Comparison of ENCODE assay signal across 13 cellular contexts in genomic region chr20:56925696-56926101, GRCh38.
DNase-seq lines count a peak whose midpoint lies in the region; ATAC-seq lines count a peak whose summit lies in the region.
"Had no signal": no experiment of that assay in that cellular context is flagged by ENCODE, and none has a peak within 500 bp of the region (broad histone marks: within the 10 kb centered on the region; RNA-seq: fewer than 3 reads in every experiment).

No MANE protein-coding gene starts in this region.

- H3K4me3 ChIP-seq in esophagus (ENCODE audit: low read depth in 1 of 2, low read length in 2 of 2): peak overlapping the region; percentile 31 to 34
- H3K4me3 ChIP-seq in neuron (ENCODE audit: low read length): no peak overlapping the region

- peak overlapping the region; percentile 10 for H2AFZ ChIP-seq in neuron (ENCODE audit: low read depth, low read length)

- peaks cover 0 to 8% of the 10 kb centered on the region in 2 donors for H3K27me3 ChIP-seq in esophagus (ENCODE audit: control insufficient read depth in 1 of 2, insufficient read depth in 2 of 2, low read length in 2 of 2)
- H3K27me3 ChIP-seq in neuron (ENCODE audit: insufficient read depth, low read length): peaks cover 63% of the 10 kb centered on the region

- H3K4me1 ChIP-seq in esophagus (ENCODE audit: control insufficient read depth in 2 of 2, insufficient read depth in 2 of 2, low read length in 1 of 2): peaks cover 6 to 11% of the 10 kb centered on the region in 2 donors
- peaks cover 19% of the 10 kb centered on the region for H3K4me1 ChIP-seq in neuron (ENCODE audit: insufficient read depth, low read length)

- DNase-seq in G401 (ENCODE audit: low spot score) (peak; percentile 60), NCI-H345 treated with DMSO at 0.1 percent for 48 hours (lab: John Stamatoyannopoulos, UW; ENCODE audit: unreplicated experiment) (peak; percentile 14), Ammon's horn (ENCODE audit: low spot score) (no peak), COR-L47 (lab: John Stamatoyannopoulos, UW) (no peak)
- DNase-seq in central memory CD4-positive, alpha-beta T cell: no peak
- DNase-seq: CD8-positive, alpha-beta memory T cell; naive thymus-derived CD8-positive, alpha-beta T cell; NCI-H1105 treated with DMSO at 0.1 percent for 48 hours; Peyer's patch; stimulated activated CD4-positive, alpha-beta T cell treated with anti-CD3 and anti-CD28 coated beads, Interleukin-2, amount 100 ng/mL, for 48 hours had no signal

- 5 to 7% methylated on average over 25 to 28 of the region's 28 CpGs for WGBS in esophagus, 2 donors

- in situ Hi-C loops in G401 (cut with HindIII; ENCODE audit: low sequenced_read_pairs): no loop called here

- H3K36me3 ChIP-seq in esophagus (ENCODE audit: control insufficient read depth in 2 of 2, insufficient read depth in 2 of 2, low read length in 1 of 2): no peaks in the 10 kb centered on the region
- H3K36me3 ChIP-seq in neuron (ENCODE audit: insufficient read depth, low read length): no peaks in the 10 kb centered on the region
- H3K36me3 ChIP-seq: Peyer's patch had no signal

- H3K27ac ChIP-seq in esophagus (ENCODE audit: low read depth in 2 of 2, low read length in 1 of 2): no peak overlapping the region
- H3K27ac ChIP-seq: Peyer's patch had no signal

- H3K9me3 ChIP-seq in esophagus (ENCODE audit: control insufficient read depth in 2 of 2, insufficient read depth in 1 of 2, low read depth in 1 of 2, low read length in 1 of 2) (peaks cover 2% of the 10 kb centered on the region in 2 donors), neuron (ENCODE audit: low read length) (no peaks in the 10 kb centered on the region)
- H3K9me3 ChIP-seq: Peyer's patch had no signal

- no peak for ATAC-seq in GM21717 (IDR thresholded peaks at IDR 0.05; ENCODE audit: unreplicated experiment)
- ATAC-seq: naive thymus-derived CD8-positive, alpha-beta T cell had no signal

Comparison
In these comparisons a context has a peak if more than half of its experiments do, and no peak if none do; other contexts are left out.
1. DNase-seq: peak in G401 (single experiment) and NCI-H345 treated with DMSO at 0.1 percent for 48 hours (single experiment); none in central memory CD4-positive, alpha-beta T cell (single experiment), Ammon's horn (single experiment) and COR-L47 (single experiment).